12 cellular contexts compared by ENCODE assay signal in the genomic region with DNA sequence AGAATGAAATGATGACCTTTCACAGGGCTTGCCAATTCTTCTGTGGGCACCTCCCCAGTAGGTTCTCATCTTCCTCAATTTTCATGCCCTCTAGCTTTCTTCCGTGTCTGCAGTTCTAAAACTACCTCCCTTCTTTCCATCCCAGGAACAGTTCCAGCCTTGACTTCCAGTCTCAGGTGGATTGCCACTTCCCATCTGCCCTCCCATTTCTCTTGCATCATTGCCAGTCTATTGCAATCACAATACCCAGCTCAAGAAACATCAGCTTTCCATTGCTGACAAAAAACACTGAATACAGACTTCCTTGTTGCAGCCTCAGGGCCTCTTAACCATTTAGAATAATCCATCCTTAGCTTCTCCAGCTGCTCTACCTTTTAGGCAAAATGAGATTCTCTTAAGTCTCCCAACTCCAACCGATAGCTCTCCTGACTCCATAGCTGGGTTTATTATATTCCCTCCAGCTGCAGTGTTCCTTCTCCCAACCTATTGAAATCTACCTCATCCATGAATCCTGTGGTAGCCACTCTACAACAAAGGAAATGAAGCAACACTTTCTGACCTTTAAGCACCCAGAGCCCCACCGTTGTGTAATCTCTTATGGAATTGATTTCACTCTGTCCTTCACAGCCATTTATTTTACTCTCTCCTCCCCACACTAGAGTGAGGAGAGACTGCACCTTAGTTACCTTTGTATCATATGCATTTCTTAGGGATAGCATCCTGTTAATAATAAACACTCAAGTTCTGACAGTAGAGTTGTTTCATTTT.
DNase-seq lines count a peak whose midpoint lies in the region; ATAC-seq, FAIRE-seq and TF ChIP-seq lines count a peak whose summit lies in the region.
"Had no signal": no experiment of that assay in that cellular context is flagged by ENCODE, and none has a peak within 500 bp of the region (broad histone marks: within the 10 kb centered on the region; RNA-seq: fewer than 3 reads in every experiment).

No MANE protein-coding gene starts in this region.

- peak in 1 of 2 donors; percentile 34 for ATAC-seq in lower lobe of right lung
- ATAC-seq in activated CD4-positive, alpha-beta T cell treated with anti-CD3 and anti-CD28 coated beads for 36 hours = no peak
- ATAC-seq: GM12878 had no signal

- H2AFZ ChIP-seq in astrocyte (ENCODE audit: low read depth, low read length) (no peak overlapping the region), MM.1S (ENCODE audit: low read length) (no peak overlapping the region)

- H3K36me3 ChIP-seq in Caco-2 (ENCODE audit: control insufficient read depth, insufficient read depth, low read length) = no peaks in the 10 kb centered on the region
- no peaks in the 10 kb centered on the region for H3K36me3 ChIP-seq in astrocyte (ENCODE audit: insufficient read depth, low read length)
- H3K36me3 ChIP-seq in lower lobe of right lung = no peaks in the 10 kb centered on the region
- H3K36me3 ChIP-seq in MM.1S (replicated peaks; ENCODE audit: insufficient read depth, low read length) = no peaks in the 10 kb centered on the region
- H3K36me3 ChIP-seq: colonic mucosa, heart left ventricle had no signal

- H3F3A ChIP-seq in MM.1S (ENCODE audit: insufficient read depth, low read length) = no peaks in the 10 kb centered on the region

- H3K9me2 ChIP-seq in MM.1S (replicated peaks; ENCODE audit: insufficient read depth, low read length) = no peaks in the 10 kb centered on the region

- H3K4me1 ChIP-seq in Caco-2 = no peaks in the 10 kb centered on the region
- peaks cover 13% of the 10 kb centered on the region for H3K4me1 ChIP-seq in astrocyte (ENCODE audit: insufficient read depth, low read length)
- peaks cover 22% of the 10 kb centered on the region for H3K4me1 ChIP-seq in lower lobe of right lung
- H3K4me1 ChIP-seq in MM.1S (ENCODE audit: low read length) = no peaks in the 10 kb centered on the region
- H3K4me1 ChIP-seq: colonic mucosa had no signal

- intact Hi-C loops in Caco-2 (cut with micrococcal nuclease; ENCODE audit: unreplicated experiment) = no loop called here
- intact Hi-C loops in lower lobe of right lung (cut with DNase I) = no loop called here
- intact Hi-C loops in posterior vena cava (cut with DNase I) = no loop called here
- intact Hi-C loops in activated CD4-positive, alpha-beta T cell treated with anti-CD3 and anti-CD28 coated beads for 36 hours (cut with DNase I, micrococcal nuclease) = no loop called here

- H4K20me1 ChIP-seq in astrocyte (ENCODE audit: insufficient read depth, low read length) (no peaks in the 10 kb centered on the region), MM.1S (ENCODE audit: insufficient read depth, low read length) (no peaks in the 10 kb centered on the region)

- no peaks in the 10 kb centered on the region for H3K36me3 Mint-ChIP-seq in Caco-2 (ENCODE audit: insufficient read depth, unreplicated experiment)
- no peaks in the 10 kb centered on the region for H3K36me3 Mint-ChIP-seq in astrocyte (ENCODE audit: low read depth, unreplicated experiment)
- H3K36me3 Mint-ChIP-seq in activated CD4-positive, alpha-beta T cell treated with anti-CD3 and anti-CD28 coated beads for 36 hours (ENCODE audit: low read depth) = no peaks in the 10 kb centered on the region

- POLR2A ChIA-PET in Caco-2 (lab: Charles Lee) = no interaction called here
- POLR2A ChIA-PET in activated CD4-positive, alpha-beta T cell treated with anti-CD3 and anti-CD28 coated beads for 36 hours (lab: Charles Lee) = no interaction called here

- no peaks in the 10 kb centered on the region for H3K9me3 ChIP-seq in Caco-2
- H3K9me3 ChIP-seq in astrocyte (ENCODE audit: insufficient read depth, low read depth, low read length) = no peaks in the 10 kb centered on the region
- H3K9me3 ChIP-seq in lower lobe of right lung = no peaks in the 10 kb centered on the region
- no peaks in the 10 kb centered on the region for H3K9me3 ChIP-seq in MM.1S (replicated peaks; ENCODE audit: insufficient read depth, low read length)
- H3K9me3 ChIP-seq: colonic mucosa, heart left ventricle had no signal

- no peak overlapping the region for H3K4me3 ChIP-seq in Caco-2 (ENCODE audit: low read depth, low read length)
- no peak overlapping the region for H3K4me3 ChIP-seq in astrocyte (ENCODE audit: insufficient read depth, low read depth, low read length)
- no peak overlapping the region for H3K4me3 ChIP-seq in lower lobe of right lung
- no peak overlapping the region for H3K4me3 ChIP-seq in MM.1S (ENCODE audit: low read length)
- H3K4me3 ChIP-seq: colonic mucosa, GM12878, heart left ventricle had no signal

- H3K9ac ChIP-seq in astrocyte (ENCODE audit: low read length) (peak overlapping the region; percentile 20), MM.1S (ENCODE audit: low read length) (no peak overlapping the region)

- peak overlapping the region; percentile 28 for H3K27ac Mint-ChIP-seq in Caco-2 (ENCODE audit: unreplicated experiment)
- peak overlapping the region; percentile 90 for H3K27ac Mint-ChIP-seq in astrocyte (ENCODE audit: unreplicated experiment)
- no peak overlapping the region for H3K27ac Mint-ChIP-seq in activated CD4-positive, alpha-beta T cell treated with anti-CD3 and anti-CD28 coated beads for 36 hours

- H3K4me3 Mint-ChIP-seq in Caco-2 (ENCODE audit: unreplicated experiment) = no peak overlapping the region
- no peak overlapping the region for H3K4me3 Mint-ChIP-seq in astrocyte (ENCODE audit: unreplicated experiment)
- no peak overlapping the region for H3K4me3 Mint-ChIP-seq in activated CD4-positive, alpha-beta T cell treated with anti-CD3 and anti-CD28 coated beads for 36 hours

- H3K27me3 ChIP-seq in Caco-2 (replicated peaks; ENCODE audit: control insufficient read depth, insufficient read depth, low read length) = no peaks in the 10 kb centered on the region
- peaks cover 12% of the 10 kb centered on the region for H3K27me3 ChIP-seq in astrocyte (ENCODE audit: insufficient read depth, low read length)
- peaks cover 3% of the 10 kb centered on the region for H3K27me3 ChIP-seq in lower lobe of right lung (ENCODE audit: low read depth)
- H3K27me3 ChIP-seq in MM.1S (replicated peaks; ENCODE audit: insufficient read depth, low read length) = no peaks in the 10 kb centered on the region
- H3K27me3 ChIP-seq: colonic mucosa had no signal

- H3K4me1 Mint-ChIP-seq in Caco-2 (ENCODE audit: low read depth, unreplicated experiment) = peaks cover 15% of the 10 kb centered on the region
- peaks cover 16% of the 10 kb centered on the region for H3K4me1 Mint-ChIP-seq in astrocyte (ENCODE audit: low read depth, unreplicated experiment)
- peaks cover 17% of the 10 kb centered on the region for H3K4me1 Mint-ChIP-seq in activated CD4-positive, alpha-beta T cell treated with anti-CD3 and anti-CD28 coated beads for 36 hours

- H3K27ac ChIP-seq in astrocyte (ENCODE audit: low read depth, low read length) = peak overlapping the region; percentile 63
- peak overlapping the region; percentile 6 for H3K27ac ChIP-seq in lower lobe of right lung
- H3K27ac ChIP-seq in MM.1S (ENCODE audit: low read length) = no peak overlapping the region
- H3K27ac ChIP-seq: colonic mucosa, heart left ventricle had no signal

- no peak for TF ChIP-seq CTCF in Caco-2 (IDR thresholded peaks at IDR 0.05; ENCODE audit: insufficient read depth in 1 of 2, low read depth in 1 of 2, low read length in 1 of 2, severe bottlenecking in 1 of 2, unreplicated experiment in 1 of 2)
- no peak for TF ChIP-seq CTCF in astrocyte (IDR thresholded peaks at IDR 0.05; ENCODE audit: insufficient read depth, low read depth, low read length)
- TF ChIP-seq CTCF in lower lobe of right lung (IDR thresholded peaks at IDR 0.05) = no peak
- no peak for TF ChIP-seq CTCF in MM.1S (IDR thresholded peaks at IDR 0.05; ENCODE audit: low read length)

- no peak for FAIRE-seq in astrocyte (lab: Jason Lieb, UNC)
- FAIRE-seq: GM12878 had no signal

- BruUV-seq in Caco-2 (replicated peaks; lab: Mats Ljungman, UMichigan) = no TSS peak

- H3K79me2 ChIP-seq in astrocyte (ENCODE audit: insufficient read depth, low read length) (no peaks in the 10 kb centered on the region), MM.1S (ENCODE audit: low read length) (no peaks in the 10 kb centered on the region)

- H3K4me2 ChIP-seq in astrocyte (ENCODE audit: low read length) = peak overlapping the region; percentile 45
- H3K4me2 ChIP-seq in MM.1S (ENCODE audit: low read depth, low read length) = no peak overlapping the region

- no peaks in the 10 kb centered on the region for H3K9me3 Mint-ChIP-seq in Caco-2 (ENCODE audit: unreplicated experiment)
- H3K9me3 Mint-ChIP-seq in astrocyte (ENCODE audit: unreplicated experiment) = peaks cover 2% of the 10 kb centered on the region
- H3K9me3 Mint-ChIP-seq in activated CD4-positive, alpha-beta T cell treated with anti-CD3 and anti-CD28 coated beads for 36 hours (ENCODE audit: low read depth) = no peaks in the 10 kb centered on the region

- CTCF ChIA-PET in Caco-2 (lab: Charles Lee) = no interaction called here
- CTCF ChIA-PET in activated CD4-positive, alpha-beta T cell treated with anti-CD3 and anti-CD28 coated beads for 36 hours (lab: Charles Lee) = interaction anchor here (0.7 to 1.3 kb wide), 3 partner anchors 9 to 94 kb away, joined by 3 to 4 read pairs (median 4); no protein-coding TSS in a partner anchor

- no peak for DNase-seq in Caco-2
- DNase-seq in M059J (ENCODE audit: low read depth) = peak; percentile 55
- no peak for DNase-seq in astrocyte (ENCODE audit: low read depth)
- no peak for DNase-seq in lower lobe of right lung
- DNase-seq in HUDEP-2 (lab: John Stamatoyannopoulos, UW; ENCODE audit: unreplicated experiment in 76 of 76) = no peak
- no peak for DNase-seq in MM.1S
- no peak for DNase-seq in posterior vena cava (ENCODE audit: low spot score)
- DNase-seq in activated CD4-positive, alpha-beta T cell treated with anti-CD3 and anti-CD28 coated beads for 36 hours = no peak
- DNase-seq: colonic mucosa, heart left ventricle, NCI-H1092 treated with DMSO at 0.1 percent for 48 hours had no signal

- H3K27me3 Mint-ChIP-seq in Caco-2 (ENCODE audit: insufficient read depth, unreplicated experiment) (no peaks in the 10 kb centered on the region), astrocyte (ENCODE audit: low read depth, unreplicated experiment) (peaks cover 16% of the 10 kb centered on the region)
- H3K27me3 Mint-ChIP-seq in activated CD4-positive, alpha-beta T cell treated with anti-CD3 and anti-CD28 coated beads for 36 hours = peaks cover 26% of the 10 kb centered on the region
